ENCODE assay signal across 14 cellular contexts in the genomic region with DNA sequence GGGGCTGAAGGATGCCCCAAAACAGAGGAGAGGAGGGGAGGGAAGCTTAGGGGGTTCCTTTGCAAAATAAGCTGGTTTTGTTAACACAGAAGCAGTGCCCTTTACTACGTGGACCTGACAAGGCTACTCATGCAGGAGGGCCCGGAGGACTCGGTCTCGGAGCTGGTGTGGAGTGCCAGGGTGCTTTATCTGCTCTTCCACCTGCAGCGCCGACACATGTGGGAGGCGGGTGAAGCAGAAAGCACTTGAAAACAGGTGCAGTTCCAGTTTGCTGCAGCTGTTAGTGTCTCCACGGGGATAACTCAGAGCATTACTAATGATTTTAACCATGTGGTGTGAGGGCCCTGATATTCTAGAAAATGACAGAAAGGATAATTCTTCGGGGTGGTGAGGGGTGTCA. TPM values are rescaled to one million over a fixed set of nuclear protein-coding genes. Genes with fewer than 3 reads are reported as not detected.
DNase-seq lines count a peak whose midpoint lies in the region; ATAC-seq and TF ChIP-seq lines count a peak whose summit lies in the region.
"Had no signal": no experiment of that assay in that cellular context is flagged by ENCODE, and none has a peak within 500 bp of the region (broad histone marks: within the 10 kb centered on the region; RNA-seq: fewer than 3 reads in every experiment).

No MANE protein-coding gene starts in this region.

- H3K36me3 Mint-ChIP-seq in progenitor cell of endocrine pancreas (ENCODE audit: insufficient read depth) = peaks cover 33% of the 10 kb centered on the region
- peaks cover under 1 to 44% (median 12%) of the 10 kb centered on the region in 5 donors for H3K36me3 Mint-ChIP-seq in naive thymus-derived CD4-positive, alpha-beta T cell

- DNase-seq in NAMALWA (ENCODE audit: low spot score) (peak; percentile 84), NCI-H2171 (lab: John Stamatoyannopoulos, UW) (peak; percentile 53), caudate nucleus (lab: John Stamatoyannopoulos, UW) (peak in 28 of 61 donors; percentile 5 to 66 (median 25)), progenitor cell of endocrine pancreas (ENCODE audit: low spot score, unreplicated experiment) (no peak), superior temporal gyrus (ENCODE audit: extremely low spot score) (no peak), cerebellar nuclear complex (lab: John Stamatoyannopoulos, UW) (no peak)
- no peak for DNase-seq in naive thymus-derived CD4-positive, alpha-beta T cell
- DNase-seq: activated CD8-positive, alpha-beta memory T cell treated with anti-CD3 and anti-CD28 coated beads, Interleukin-2, amount 50 U/mL, for 4 hours; Caco-2; HFFc6; naive B cell had no signal

- no peaks in the 10 kb centered on the region for H3K9me3 Mint-ChIP-seq in progenitor cell of endocrine pancreas (ENCODE audit: low read depth)
- H3K9me3 Mint-ChIP-seq in naive thymus-derived CD4-positive, alpha-beta T cell = no peaks in the 10 kb centered on the region
- H3K9me3 Mint-ChIP-seq: HFFc6, naive B cell had no signal

- H3K4me1 ChIP-seq in naive thymus-derived CD4-positive, alpha-beta T cell (ENCODE audit: control insufficient read depth in 2 of 2, insufficient read depth in 2 of 2, low read length in 2 of 2) = no peaks in the 10 kb centered on the region
- H3K4me1 ChIP-seq: Caco-2 had no signal

- ATAC-seq in naive thymus-derived CD4-positive, alpha-beta T cell = no peak
- no peak for ATAC-seq in GM18870 (IDR thresholded peaks at IDR 0.05; ENCODE audit: unreplicated experiment)
- ATAC-seq: esophagus mucosa had no signal

- peaks cover 18% of the 10 kb centered on the region for H3K4me1 Mint-ChIP-seq in progenitor cell of endocrine pancreas (ENCODE audit: low read depth)
- H3K4me1 Mint-ChIP-seq in naive thymus-derived CD4-positive, alpha-beta T cell = peaks cover 0 to 5% (median 0%) of the 10 kb centered on the region in 7 donors

- CTCF ChIA-PET in naive thymus-derived CD4-positive, alpha-beta T cell (lab: Charles Lee) = interaction anchor here (1.4 to 1.7 kb wide), 2 partner anchors 20 to 54 kb away, joined by 3 to 5 read pairs; no protein-coding TSS in a partner anchor

- no peaks in the 10 kb centered on the region for H3K9me3 ChIP-seq in naive thymus-derived CD4-positive, alpha-beta T cell (ENCODE audit: control insufficient read depth in 2 of 3, low read length in 3 of 3)
- H3K9me3 ChIP-seq: Caco-2 had no signal

- H3K36me3 ChIP-seq in naive thymus-derived CD4-positive, alpha-beta T cell (ENCODE audit: control insufficient read depth in 2 of 3, insufficient read depth in 3 of 3, low read length in 3 of 3) = peaks cover 6 to 74% (median 17%) of the 10 kb centered on the region in 3 experiments

- intact Hi-C loops in naive thymus-derived CD4-positive, alpha-beta T cell (cut with micrococcal nuclease) = no loop called here

- no peaks in the 10 kb centered on the region for H3K27me3 ChIP-seq in naive thymus-derived CD4-positive, alpha-beta T cell (ENCODE audit: control insufficient read depth in 2 of 2, insufficient read depth in 2 of 2, low read length in 2 of 2)
- H3K27me3 ChIP-seq: brain microvascular endothelial cell had no signal

- no peak overlapping the region for H3K4me3 Mint-ChIP-seq in progenitor cell of endocrine pancreas (ENCODE audit: low read depth)
- no peak overlapping the region for H3K4me3 Mint-ChIP-seq in naive thymus-derived CD4-positive, alpha-beta T cell
- H3K4me3 Mint-ChIP-seq: HFFc6, naive B cell had no signal

- peak overlapping the region; percentile 89 for H3K27ac Mint-ChIP-seq in progenitor cell of endocrine pancreas
- H3K27ac Mint-ChIP-seq in naive thymus-derived CD4-positive, alpha-beta T cell = peak overlapping the region in 2 of 9 donors; percentile 50 to 70
- H3K27ac Mint-ChIP-seq: HFFc6 had no signal

- no peak overlapping the region for H3K4me3 ChIP-seq in naive thymus-derived CD4-positive, alpha-beta T cell (ENCODE audit: low read length)

- no peak for TF ChIP-seq CTCF in progenitor cell of endocrine pancreas (IDR thresholded peaks at IDR 0.05; ENCODE audit: unreplicated experiment)

- peak overlapping the region; percentile 77 for H3K27ac ChIP-seq in caudate nucleus (ENCODE audit: low read depth, low read length)
- no peak overlapping the region for H3K27ac ChIP-seq in naive thymus-derived CD4-positive, alpha-beta T cell (ENCODE audit: low read depth, low read length)
- H3K27ac ChIP-seq: brain microvascular endothelial cell had no signal

- POLR2A ChIA-PET in naive thymus-derived CD4-positive, alpha-beta T cell (lab: Charles Lee) = no interaction called here

- H3K27me3 Mint-ChIP-seq in progenitor cell of endocrine pancreas = no peaks in the 10 kb centered on the region
- no peaks in the 10 kb centered on the region for H3K27me3 Mint-ChIP-seq in naive thymus-derived CD4-positive, alpha-beta T cell
- H3K27me3 Mint-ChIP-seq: naive B cell had no signal

RNA-seq across cellular contexts. Expression of gene MNT, which starts 35.0 kb away (rescaled TPM):
- total RNA-seq in progenitor cell of endocrine pancreas = 32.1 and 35.5 TPM in 2 replicates
- 100 to 1,000 TPM in 1 of 5 experiments, 10 to 100 TPM in 4; 31.4 to 106 (median 55.5) TPM for total RNA-seq in naive thymus-derived CD4-positive, alpha-beta T cell
- polyA plus RNA-seq in naive thymus-derived CD4-positive, alpha-beta T cell = 1 to 10 TPM in 1 of 2 donors, under 1 TPM in 1; 0.65 to 1.0 TPM

Comparison
In these comparisons a context has a peak if more than half of its experiments do, and no peak if none do; other contexts are left out.
1. DNase-seq: peak in NAMALWA (single experiment) and NCI-H2171 (single experiment); none in progenitor cell of endocrine pancreas (single experiment), superior temporal gyrus (single experiment), cerebellar nuclear complex (0 of 2) and naive thymus-derived CD4-positive, alpha-beta T cell (0 of 9).